15 cellular contexts compared by ENCODE assay signal in genomic region chr3:44902628-44903027, GRCh38. TPM values are rescaled to one million over a fixed set of nuclear protein-coding genes. Genes with fewer than 3 reads are reported as not detected.
A peak's percentile ranks its signal among the peaks of the same experiment; 100 is the strongest.
DNase-seq lines count a peak whose midpoint lies in the region; ATAC-seq and TF ChIP-seq lines count a peak whose summit lies in the region.
"Had no signal": no experiment of that assay in that cellular context is flagged by ENCODE, and none has a peak within 500 bp of the region (broad histone marks: within the 10 kb centered on the region; RNA-seq: fewer than 3 reads in every experiment).

No MANE protein-coding gene starts in this region.

- H3K4me3 Mint-ChIP-seq in GM23338 (no peak overlapping the region), neural progenitor cell (no peak overlapping the region)
- H3K4me3 Mint-ChIP-seq: CD14-positive monocyte; CD4-positive, alpha-beta memory T cell; H9 had no signal

- ATAC-seq in GM23338: no peak
- ATAC-seq: GM12878 had no signal

- H3K9ac ChIP-seq in neural progenitor cell: no peak overlapping the region
- H3K9ac ChIP-seq: BLaER1 had no signal

- no peaks in the 10 kb centered on the region for H3K36me3 Mint-ChIP-seq in GM23338 (ENCODE audit: low read depth)
- no peaks in the 10 kb centered on the region for H3K36me3 Mint-ChIP-seq in neural progenitor cell
- H3K36me3 Mint-ChIP-seq: CD14-positive monocyte; CD4-positive, alpha-beta memory T cell had no signal

- H3K27ac Mint-ChIP-seq in GM23338 (no peak overlapping the region), neural progenitor cell (no peak overlapping the region)
- H3K27ac Mint-ChIP-seq: CD14-positive monocyte, H9 had no signal

- H3K4me1 Mint-ChIP-seq in GM23338: peaks cover 18% of the 10 kb centered on the region
- peaks cover 32% of the 10 kb centered on the region for H3K4me1 Mint-ChIP-seq in neural progenitor cell
- H3K4me1 Mint-ChIP-seq: CD14-positive monocyte; CD4-positive, alpha-beta memory T cell had no signal

- H3K36me3 ChIP-seq in GM23338 (ENCODE audit: insufficient read depth) (no peaks in the 10 kb centered on the region), neural progenitor cell (no peaks in the 10 kb centered on the region)
- H3K36me3 ChIP-seq: BLaER1 had no signal

- H3K9me3 Mint-ChIP-seq in GM23338 (peaks cover 3% of the 10 kb centered on the region; the same call in 1 of the 3 replicates), neural progenitor cell (no peaks in the 10 kb centered on the region)
- H3K9me3 Mint-ChIP-seq: H9 had no signal

- H3K27ac ChIP-seq in GM23338 (ENCODE audit: low read depth): no peak overlapping the region
- H3K27ac ChIP-seq in neural progenitor cell: no peak overlapping the region
- H3K27ac ChIP-seq: BLaER1 had no signal

- DNase-seq in GM23338 (ENCODE audit: low spot score) (no peak), NCI-H226 (peak; percentile 41), fibroblast of villous mesenchyme (ENCODE audit: low read depth) (peak; percentile 24), neural progenitor cell (ENCODE audit: low spot score) (no peak), SW480 (ENCODE audit: low spot score) (no peak)
- no peak for DNase-seq in effector CD8-positive, alpha-beta T cell (lab: John Stamatoyannopoulos, UW)
- DNase-seq in stimulated activated CD4-positive, alpha-beta T cell treated with anti-CD3 and anti-CD28 coated beads, Interleukin-15, amount 100 ng/mL, for 24 hours: no peak
- DNase-seq: 8988T; CD4-positive, alpha-beta memory T cell; DMS79 treated with DMSO at 0.1 percent for 48 hours; H9 had no signal

- peak overlapping the region; percentile 74; the same call in 1 of the 2 replicates for H2AFZ ChIP-seq in GM23338
- peak overlapping the region; percentile 42 for H2AFZ ChIP-seq in neural progenitor cell (replicated peaks)

- H3K27me3 Mint-ChIP-seq in GM23338 (ENCODE audit: insufficient read depth, low read depth, poor library complexity) (peaks cover 14% of the 10 kb centered on the region), neural progenitor cell (ENCODE audit: insufficient read depth, low read depth) (peaks cover 4% of the 10 kb centered on the region)

- no peaks in the 10 kb centered on the region for H4K20me1 ChIP-seq in GM23338 (replicated peaks; ENCODE audit: insufficient read depth)
- H4K20me1 ChIP-seq in neural progenitor cell (ENCODE audit: low read depth): no peaks in the 10 kb centered on the region
- H4K20me1 ChIP-seq: BLaER1 had no signal

- no peaks in the 10 kb centered on the region for H3K79me2 ChIP-seq in GM23338 (replicated peaks; ENCODE audit: insufficient read depth)
- H3K79me2 ChIP-seq in neural progenitor cell (ENCODE audit: low read depth): no peaks in the 10 kb centered on the region

- H3K4me2 ChIP-seq in GM23338 (no peak overlapping the region), neural progenitor cell (no peak overlapping the region)
- H3K4me2 ChIP-seq: BLaER1 had no signal

- no peaks in the 10 kb centered on the region for H3K9me2 ChIP-seq in GM23338 (ENCODE audit: insufficient read depth)

- no peaks in the 10 kb centered on the region for H3K9me3 ChIP-seq in neural progenitor cell (ENCODE audit: low read depth)
- H3K9me3 ChIP-seq: BLaER1 had no signal

- TF ChIP-seq CTCF in GM23338 (conservative IDR thresholded peaks at IDR 0.05; ENCODE audit: low read depth in 2 of 2) (no peak), fibroblast of villous mesenchyme (IDR thresholded peaks at IDR 0.05; ENCODE audit: insufficient read depth, low read depth, low read length) (no peak), neural progenitor cell (IDR thresholded peaks at IDR 0.05) (no peak)

- H3K4me1 ChIP-seq in GM23338 (ENCODE audit: insufficient read depth) (no peaks in the 10 kb centered on the region; the same call in 1 of the 2 replicates), neural progenitor cell (peaks cover 24% of the 10 kb centered on the region)

- H3K4me3 ChIP-seq in GM23338 (no peak overlapping the region), fibroblast of villous mesenchyme (ENCODE audit: low read depth, low read length) (no peak overlapping the region), neural progenitor cell (no peak overlapping the region)
- H3K4me3 ChIP-seq: BLaER1, GM12878 had no signal

- H3F3A ChIP-seq in GM23338 (replicated peaks; ENCODE audit: low read depth) (no peaks in the 10 kb centered on the region), neural progenitor cell (ENCODE audit: low read depth) (peaks cover 6% of the 10 kb centered on the region)

- H3K27me3 ChIP-seq in GM23338 (ENCODE audit: insufficient read depth): no peaks in the 10 kb centered on the region
- H3K27me3 ChIP-seq in neural progenitor cell: no peaks in the 10 kb centered on the region
- H3K27me3 ChIP-seq: BLaER1 had no signal

TF ChIP-seq in GM23338, 12 proteins besides CTCF, POLR2A, EP300 and RAD21 (continues in another document):
- TF ChIP-seq CREB1 (CRISPR knock-in tag; IDR thresholded peaks at IDR 0.05; ENCODE audit: low read depth) (no peak), JUNB (IDR thresholded peaks at IDR 0.05; ENCODE audit: unreplicated experiment) (no peak), REST (IDR thresholded peaks at IDR 0.05; ENCODE audit: unreplicated experiment) (no peak), ZNF114 (CRISPR knock-in tag; IDR thresholded peaks at IDR 0.05) (no peak), STAT1 (IDR thresholded peaks at IDR 0.05; ENCODE audit: unreplicated experiment) (no peak), NANOG (IDR thresholded peaks at IDR 0.05; ENCODE audit: borderline replicate concordance) (no peak)

RNA-seq across cellular contexts. Expression of gene TGM4, which starts 28.2 kb away (rescaled TPM):
- not detected in 2 replicates for total RNA-seq in GM23338 (2014; rRNA removed; shearing (Covaris generic))
- not detected in 2 replicates for polyA plus RNA-seq in GM23338 (2016; fragmentation: Nextera tagmentation; extraction: Ambion mirVana)
- total RNA-seq in fibroblast of villous mesenchyme: not detected in 2 replicates
- 0.04 and 0.12 TPM in 2 replicates for total RNA-seq in neural progenitor cell (ENCODE audit: low replicate concordance)
- total RNA-seq: CD4-positive, alpha-beta memory T cell; GM12878; H1; H9 had no signal
- polyA plus RNA-seq: CD4-positive, alpha-beta memory T cell; GM12878 had no signal

RNA-seq across cellular contexts. Expression of gene TMEM42, which starts 40.9 kb away (rescaled TPM):
- 7.4 and 9.0 TPM in 2 replicates for total RNA-seq in GM23338 (2014; rRNA removed; shearing (Covaris generic))
- polyA plus RNA-seq in GM23338 (2016; fragmentation: Nextera tagmentation; extraction: Ambion mirVana): 13.3 and 14.3 TPM in 2 replicates
- total RNA-seq in fibroblast of villous mesenchyme (12.6 and 13.0 TPM in 2 replicates), neural progenitor cell (ENCODE audit: low replicate concordance) (10.1 and 17.7 TPM in 2 replicates)

Comparison
In these comparisons a context has a peak if more than half of its experiments do, and no peak if none do; other contexts are left out.
1. DNase-seq: peak in NCI-H226 (single experiment) and fibroblast of villous mesenchyme (single experiment); none in GM23338 (single experiment), neural progenitor cell (single experiment), SW480 (single experiment), effector CD8-positive, alpha-beta T cell (single experiment) and stimulated activated CD4-positive, alpha-beta T cell treated with anti-CD3 and anti-CD28 coated beads, Interleukin-15, amount 100 ng/mL, for 24 hours (single experiment).